Comparison of ENCODE assay signal across 8 cellular contexts in genomic region chr16:58628845-58629680, GRCh38. TPM values are rescaled to one million over a fixed set of nuclear protein-coding genes. Genes with fewer than 3 reads are reported as not detected.
DNase-seq lines count a peak whose midpoint lies in the region; ATAC-seq and TF ChIP-seq lines count a peak whose summit lies in the region.

No MANE protein-coding gene starts in this region.

- intact Hi-C loops in sciatic nerve (cut with DNase I), result no loop called here

- in situ Hi-C loops in GM13976 (cut with MboI; ENCODE audit: low sequenced_read_pairs, unreplicated experiment), result no loop called here

- peak overlapping the region; percentile 90 for H3K27ac ChIP-seq in angular gyrus (ENCODE audit: low read depth, low read length)

- no peak for TF ChIP-seq CTCF in GM13976 (IDR thresholded peaks at IDR 0.05; ENCODE audit: borderline replicate concordance, control extremely low read depth, extremely low read depth, insufficient read depth, missing control alignments)

- ATAC-seq in HG03159 (IDR thresholded peaks at IDR 0.05; ENCODE audit: unreplicated experiment) (peak; percentile 0), sciatic nerve (peak; percentile 33)

- DNase-seq in GM13976 (ENCODE audit: low spot score) (peak; percentile 41), SW480 (ENCODE audit: low spot score) (peak; percentile 66), hippocampal formation (lab: John Stamatoyannopoulos, UW) (peak; percentile 27 to 30), sciatic nerve (ENCODE audit: low spot score) (peak; percentile 75), NCI-H446 (lab: John Stamatoyannopoulos, UW) (no peak), epidermal melanocyte (ENCODE audit: insufficient read length, low spot score) (no peak)

RNA-seq across cellular contexts. Expression of gene CNOT1, which starts 0.6 kb away (rescaled TPM):
- 144 TPM for total RNA-seq in sciatic nerve

RNA-seq across cellular contexts. Expression of gene SLC38A7, which starts 55.5 kb away (rescaled TPM):
- total RNA-seq in sciatic nerve, result 15.6 TPM

Comparison
In these comparisons a context has a peak if more than half of its experiments do, and no peak if none do; other contexts are left out.
1. DNase-seq: peak in GM13976 (single experiment), SW480 (single experiment), hippocampal formation (2 of 2) and sciatic nerve (single experiment); none in NCI-H446 (0 of 2) and epidermal melanocyte (single experiment).